11 cellular contexts compared by ENCODE assay signal in the genomic region with DNA sequence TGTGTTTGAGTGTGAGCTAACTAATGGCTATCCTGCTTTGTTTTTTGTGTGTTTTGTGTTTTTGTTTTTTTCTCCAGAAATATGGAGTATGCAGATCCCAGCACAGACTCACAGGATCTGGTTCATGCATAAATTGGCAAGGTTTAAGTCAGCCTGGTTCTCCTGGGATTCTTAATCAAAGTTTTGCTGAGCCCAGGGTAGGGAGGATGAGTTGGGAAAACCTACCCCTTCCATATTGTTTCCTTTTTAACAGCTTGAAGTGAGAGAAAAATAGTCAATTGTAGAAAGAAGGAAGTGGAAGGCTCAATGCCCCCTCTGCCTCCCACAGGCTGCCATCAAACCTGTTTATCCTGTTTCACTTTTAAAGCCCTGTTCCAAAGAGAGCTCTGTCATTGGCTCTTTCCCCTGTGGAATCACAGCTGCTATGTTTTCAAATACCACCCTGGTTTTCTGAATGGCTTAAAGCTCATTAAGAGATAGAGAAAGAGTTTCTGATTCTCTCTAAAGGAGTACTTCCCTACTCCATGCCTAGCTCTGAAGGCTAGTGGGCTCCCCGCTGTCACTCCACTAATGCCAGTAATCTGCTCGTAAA. TPM values are rescaled to one million over a fixed set of nuclear protein-coding genes. Genes with fewer than 3 reads are reported as not detected.
DNase-seq lines count a peak whose midpoint lies in the region; ATAC-seq and TF ChIP-seq lines count a peak whose summit lies in the region.
"Had no signal": no experiment of that assay in that cellular context is flagged by ENCODE, and none has a peak within 500 bp of the region (broad histone marks: within the 10 kb centered on the region; RNA-seq: fewer than 3 reads in every experiment).

No MANE protein-coding gene starts in this region.

- ATAC-seq in GM21381 (IDR thresholded peaks at IDR 0.05; ENCODE audit: unreplicated experiment): no peak
- ATAC-seq: activated CD8-positive, alpha-beta T cell treated with anti-CD3 and anti-CD28 coated beads, Interleukin-2, amount 10 ng/mL, durations not matched to agents 7 days and 5 days had no signal

- H3K4me2 ChIP-seq in OCI-LY3 (ENCODE audit: low read length): peak overlapping the region; percentile 15; the same call in 1 of the 2 replicates

- no peak overlapping the region for H3K9ac ChIP-seq in OCI-LY3 (ENCODE audit: low read length)

- H2AFZ ChIP-seq in OCI-LY3 (ENCODE audit: low read depth, low read length): no peak overlapping the region

- H4K20me1 ChIP-seq in OCI-LY3 (ENCODE audit: insufficient read depth, low read length): no peaks in the 10 kb centered on the region

- H3K4me3 ChIP-seq in LNCaP clone FGC (ENCODE audit: low read depth, low read length): no peak overlapping the region
- H3K4me3 ChIP-seq in OCI-LY3 (ENCODE audit: low read length): no peak overlapping the region
- H3K4me3 ChIP-seq: ascending aorta, SJCRH30 had no signal

- H3K79me2 ChIP-seq in OCI-LY3 (ENCODE audit: low read length): no peaks in the 10 kb centered on the region

- H3K27me3 ChIP-seq in OCI-LY3 (ENCODE audit: low read depth, low read length): peaks cover 69% of the 10 kb centered on the region
- H3K27me3 ChIP-seq: ascending aorta, SJCRH30 had no signal

- no peaks in the 10 kb centered on the region for H3K36me3 ChIP-seq in OCI-LY3 (replicated peaks; ENCODE audit: low read depth, low read length)
- H3K36me3 ChIP-seq: ascending aorta, SJCRH30 had no signal

- no peak for TF ChIP-seq CTCF in LNCaP clone FGC (IDR thresholded peaks at IDR 0.05; ENCODE audit: control insufficient read depth, extremely low read depth, insufficient read depth)
- TF ChIP-seq CTCF in OCI-LY3 (IDR thresholded peaks at IDR 0.05; ENCODE audit: low read depth, low read length): no peak

- no peak overlapping the region for H3K27ac ChIP-seq in OCI-LY3 (ENCODE audit: low read length)
- H3K27ac ChIP-seq: ascending aorta, SJCRH30 had no signal

- H3K4me1 ChIP-seq in OCI-LY3 (ENCODE audit: low read length): peaks cover 21% of the 10 kb centered on the region
- H3K4me1 ChIP-seq: ascending aorta, SJCRH30 had no signal

- DNase-seq in COLO668 (lab: John Stamatoyannopoulos, UW; ENCODE audit: unreplicated experiment) (peak; percentile 29), LNCaP clone FGC (ENCODE audit: low read depth) (peak; percentile 39), left kidney (ENCODE audit: low read depth, low spot score) (peak; percentile 81), A172 (ENCODE audit: low spot score) (no peak), AG20443 (ENCODE audit: low spot score) (no peak), EL (no peak)
- DNase-seq: activated CD8-positive, alpha-beta T cell treated with anti-CD3 and anti-CD28 coated beads, Interleukin-2, amount 10 ng/mL, durations not matched to agents 7 days and 5 days; SJCRH30 had no signal

- no peaks in the 10 kb centered on the region for H3K9me3 ChIP-seq in OCI-LY3 (ENCODE audit: insufficient read depth, low read length)
- H3K9me3 ChIP-seq: ascending aorta, SJCRH30 had no signal

RNA-seq across cellular contexts. Expression of a gene that starts 23.4 kb away (rescaled TPM):
- 6.7 and 14.6 TPM in 2 replicates for total RNA-seq in A172 (2014; rRNA removed; shearing (Covaris generic))

Comparison
In these comparisons a context has a peak if more than half of its experiments do, and no peak if none do; other contexts are left out.
1. DNase-seq: peak in COLO668 (single experiment), LNCaP clone FGC (single experiment) and left kidney (single experiment); none in A172 (single experiment), AG20443 (single experiment) and EL (single experiment).